In genomic region chr1:165717918-165718515, GRCh38 we compare ENCODE assay signal across 9 cellular contexts. TPM values are rescaled to one million over a fixed set of nuclear protein-coding genes. Genes with fewer than 3 reads are reported as not detected.
DNase-seq lines count a peak whose midpoint lies in the region; ATAC-seq and TF ChIP-seq lines count a peak whose summit lies in the region.
"Had no signal": no experiment of that assay in that cellular context is flagged by ENCODE, and none has a peak within 500 bp of the region (broad histone marks: within the 10 kb centered on the region; RNA-seq: fewer than 3 reads in every experiment).

No MANE protein-coding gene starts in this region.

- no peak overlapping the region for H3K4me3 Mint-ChIP-seq in CD4-positive, alpha-beta memory T cell
- no peak overlapping the region for H3K4me3 Mint-ChIP-seq in chondrocyte (ENCODE audit: unreplicated experiment)
- H3K4me3 Mint-ChIP-seq: T-helper 1 cell treated with Interleukin-12 subunit alpha and Interleukin-12 subunit beta and Interleukin-4 antibody, amounts not matched to agents 30 μg/mL and 1 μg/mL, for 36 hours had no signal

- no peaks in the 10 kb centered on the region for H3K9me3 ChIP-seq in CD4-positive, alpha-beta memory T cell (ENCODE audit: control insufficient read depth in 1 of 2, low read length in 2 of 2)
- H3K9me3 ChIP-seq in Karpas-422 (ENCODE audit: low read length) (no peaks in the 10 kb centered on the region), lower lobe of right lung (no peaks in the 10 kb centered on the region), uterus (no peaks in the 10 kb centered on the region)

- DNase-seq in CD4-positive, alpha-beta memory T cell: peak; percentile 10 to 41 (median 20)
- DNase-seq in Karpas-422: peak; percentile 83
- DNase-seq in RWPE1 (ENCODE audit: low spot score): peak; percentile 60
- no peak for DNase-seq in chondrocyte (ENCODE audit: low spot score)
- no peak for DNase-seq in lower lobe of right lung
- peak in 1 of 2 donors; percentile 19 for DNase-seq in uterus
- DNase-seq in ecto neural progenitor cell (ENCODE audit: low spot score): no peak

- H3K4me1 Mint-ChIP-seq in CD4-positive, alpha-beta memory T cell: no peaks in the 10 kb centered on the region
- H3K4me1 Mint-ChIP-seq in chondrocyte (ENCODE audit: low read depth): no peaks in the 10 kb centered on the region

- H3K36me3 ChIP-seq in CD4-positive, alpha-beta memory T cell (ENCODE audit: insufficient read depth, low read length): no peaks in the 10 kb centered on the region
- no peaks in the 10 kb centered on the region for H3K36me3 ChIP-seq in Karpas-422 (ENCODE audit: insufficient read depth, low read length)
- H3K36me3 ChIP-seq in lower lobe of right lung: no peaks in the 10 kb centered on the region
- H3K36me3 ChIP-seq in uterus: no peaks in the 10 kb centered on the region

- no peaks in the 10 kb centered on the region for H3K27me3 Mint-ChIP-seq in CD4-positive, alpha-beta memory T cell
- H3K27me3 Mint-ChIP-seq in chondrocyte (ENCODE audit: low read depth): no peaks in the 10 kb centered on the region

- H2AFZ ChIP-seq in Karpas-422 (ENCODE audit: low read length): no peak overlapping the region

- H3K27ac Mint-ChIP-seq in CD4-positive, alpha-beta memory T cell: peak overlapping the region in 1 of 7 donors; percentile 13
- H3K27ac Mint-ChIP-seq in chondrocyte (ENCODE audit: unreplicated experiment): no peak overlapping the region
- H3K27ac Mint-ChIP-seq: T-helper 1 cell treated with Interleukin-12 subunit alpha and Interleukin-12 subunit beta and Interleukin-4 antibody, amounts not matched to agents 30 μg/mL and 1 μg/mL, for 36 hours had no signal

- H3K79me2 ChIP-seq in Karpas-422 (ENCODE audit: low read length): no peaks in the 10 kb centered on the region

- no peak overlapping the region for H3K4me2 ChIP-seq in Karpas-422 (ENCODE audit: low read depth, low read length, poor library complexity, severe bottlenecking)

- 0 out of 2 replicates have a peak, but pooled peaks cover 4% of the 10 kb centered on the region for H4K20me1 ChIP-seq in Karpas-422 (ENCODE audit: insufficient read depth, low read depth, low read length)

- no peak overlapping the region for H3K27ac ChIP-seq in CD4-positive, alpha-beta memory T cell (ENCODE audit: low read depth, low read length)
- H3K27ac ChIP-seq in Karpas-422 (ENCODE audit: low read length) (no peak overlapping the region), RWPE1 (no peak overlapping the region), lower lobe of right lung (no peak overlapping the region), uterus (no peak overlapping the region)

- H3K9ac ChIP-seq in Karpas-422 (ENCODE audit: low read length): no peak overlapping the region

- CTCF ChIA-PET in CD4-positive, alpha-beta memory T cell (lab: Charles Lee; ENCODE audit: partially characterized antibody): no interaction called here
- CTCF ChIA-PET in RWPE1 (lab: Yijun Ruan, JAX): interaction anchor here (0.6 kb wide), 1 partner anchor 18 kb away, joined by 4 read pairs; no protein-coding TSS in a partner anchor

- TF ChIP-seq CTCF in RWPE1 (conservative IDR thresholded peaks at IDR 0.05; ENCODE audit: low read depth) (peak; percentile 80), chondrocyte (IDR thresholded peaks at IDR 0.05) (peak; percentile 92), lower lobe of right lung (IDR thresholded peaks at IDR 0.05) (peak; percentile 52), uterus (IDR thresholded peaks at IDR 0.05) (peak; percentile 29 to 62 (median 52))

- intact Hi-C loops in CD4-positive, alpha-beta memory T cell (cut with micrococcal nuclease): loop anchor here (1.0 kb wide), 1 partner anchor 196 kb away; no protein-coding TSS in a partner anchor
- intact Hi-C loops in lower lobe of right lung (cut with DNase I): no loop called here
- intact Hi-C loops in uterus (cut with DNase I; ENCODE audit: low total_unique reads): no loop called here

- ATAC-seq in GM18498 (IDR thresholded peaks at IDR 0.05; ENCODE audit: unreplicated experiment) (peak; percentile 52), lower lobe of right lung (peak in 1 of 2 donors; percentile 66)

- TF ChIP-seq POLR2A in uterus (IDR thresholded peaks at IDR 0.05): no peak

- no peaks in the 10 kb centered on the region for H3K9me2 ChIP-seq in Karpas-422 (replicated peaks; ENCODE audit: insufficient read depth, low read length)

- H3K4me1 ChIP-seq in CD4-positive, alpha-beta memory T cell (ENCODE audit: insufficient read depth, low read length): no peaks in the 10 kb centered on the region
- H3K4me1 ChIP-seq in Karpas-422 (ENCODE audit: low read length) (no peaks in the 10 kb centered on the region), lower lobe of right lung (no peaks in the 10 kb centered on the region), uterus (no peaks in the 10 kb centered on the region)

- peaks cover 0 to 2% (median 0%) of the 10 kb centered on the region in 8 donors for H3K9me3 Mint-ChIP-seq in CD4-positive, alpha-beta memory T cell
- peaks cover 4% of the 10 kb centered on the region for H3K9me3 Mint-ChIP-seq in chondrocyte (ENCODE audit: low read depth)
- H3K9me3 Mint-ChIP-seq: T-helper 1 cell treated with Interleukin-12 subunit alpha and Interleukin-12 subunit beta and Interleukin-4 antibody, amounts not matched to agents 30 μg/mL and 1 μg/mL, for 36 hours had no signal

- H3K4me3 ChIP-seq in CD4-positive, alpha-beta memory T cell (ENCODE audit: low read length in 2 of 2): no peak overlapping the region
- H3K4me3 ChIP-seq in Karpas-422 (ENCODE audit: low read length): no peak overlapping the region
- no peak overlapping the region for H3K4me3 ChIP-seq in lower lobe of right lung
- no peak overlapping the region for H3K4me3 ChIP-seq in uterus

- H3K36me3 Mint-ChIP-seq in CD4-positive, alpha-beta memory T cell: no peaks in the 10 kb centered on the region
- H3K36me3 Mint-ChIP-seq in chondrocyte (ENCODE audit: low read depth): no peaks in the 10 kb centered on the region

- no peaks in the 10 kb centered on the region for H3K27me3 ChIP-seq in CD4-positive, alpha-beta memory T cell (ENCODE audit: insufficient read depth, low read length)
- H3K27me3 ChIP-seq in Karpas-422 (ENCODE audit: low read length): no peaks in the 10 kb centered on the region
- no peaks in the 10 kb centered on the region for H3K27me3 ChIP-seq in lower lobe of right lung (ENCODE audit: low read depth)
- H3K27me3 ChIP-seq in uterus: no peaks in the 10 kb centered on the region

- POLR2A ChIA-PET in CD4-positive, alpha-beta memory T cell (lab: Charles Lee; ENCODE audit: partially characterized antibody): no interaction called here
- POLR2A ChIA-PET in RWPE1 (lab: Yijun Ruan, JAX; ENCODE audit: low non-redundant PET): no interaction called here

RNA-seq across cellular contexts. Expression of gene ALDH9A1, which starts 19.7 kb away (rescaled TPM):
- total RNA-seq in CD4-positive, alpha-beta memory T cell: 10 to 100 TPM; 45.2 to 47.1 TPM
- 100 to 1,000 TPM in 1 of 2 donors, 10 to 100 TPM in 1; 94.8 to 106 TPM for polyA plus RNA-seq in CD4-positive, alpha-beta memory T cell
- 45.1 and 51.7 TPM in 2 replicates for total RNA-seq in Karpas-422 (2014; rRNA removed; shearing (Covaris generic); ENCODE audit: low replicate concordance)
- total RNA-seq in chondrocyte: 25.9 to 38.6 TPM (median 34.6 TPM) in 3 replicates
- total RNA-seq in lower lobe of right lung: 63.0 TPM
- 100 to 1,000 TPM in 1 of 4 donors, 10 to 100 TPM in 3; 25.4 to 105 (median 68.4) TPM for total RNA-seq in uterus

RNA-seq across cellular contexts. Expression of gene TMCO1, which starts 50.7 kb away (rescaled TPM):
- total RNA-seq in CD4-positive, alpha-beta memory T cell: 10 to 100 TPM; 63.7 to 67.3 TPM
- polyA plus RNA-seq in CD4-positive, alpha-beta memory T cell: 100 to 1,000 TPM; 137 to 147 TPM
- 40.2 and 103 TPM in 2 replicates for total RNA-seq in Karpas-422 (2014; rRNA removed; shearing (Covaris generic); ENCODE audit: low replicate concordance)
- total RNA-seq in chondrocyte (89.0 to 114 TPM (median 98.6 TPM) in 3 replicates), lower lobe of right lung (76.3 TPM), uterus (10 to 100 TPM; 36.2 to 87.1 (median 54.8) TPM)

Comparison
In these comparisons a context has a peak if more than half of its experiments do, and no peak if none do; other contexts are left out.
1. DNase-seq: peak in CD4-positive, alpha-beta memory T cell (5 of 5), Karpas-422 (single experiment) and RWPE1 (single experiment); none in chondrocyte (single experiment), lower lobe of right lung (single experiment) and ecto neural progenitor cell (single experiment).
2. Peak in every context shown above with its lines, with median percentiles within 50 percentile points of each other: CTCF ChIP-seq.